Comparison of ENCODE assay signal across 16 cellular contexts in genomic region chr15:67036775-67037555, GRCh38.
"Had no signal": no experiment of that assay in that cellular context is flagged by ENCODE, and none has a peak within 500 bp of the region (broad histone marks: within the 10 kb centered on the region; RNA-seq: fewer than 3 reads in every experiment).

No MANE protein-coding gene starts in this region.

- H3K36me3 ChIP-seq: colonic mucosa, esophagus squamous epithelium, heart left ventricle, left lung, uterus had no signal

- H3K9me3 ChIP-seq: colonic mucosa, esophagus squamous epithelium, heart left ventricle, left lung, mucosa of descending colon, testis, uterus had no signal

- H3K9me3 Mint-ChIP-seq: activated CD8-positive, alpha-beta T cell treated with anti-CD3 and anti-CD28 coated beads for 36 hours; natural killer cell treated with Interleukin-12 subunit alpha and Interleukin-12 subunit beta and Interleukin-15 and Interleukin-18, amount 100 ng/mL, for 72 hours; stimulated activated naive CD8-positive, alpha-beta T cell treated with anti-CD3 and anti-CD28 coated beads, Interleukin-15, amount 100 ng/mL, for 72 hours had no signal

- H3K4me3 ChIP-seq: colonic mucosa, esophagus squamous epithelium, heart left ventricle, left lung, mucosa of descending colon, testis, uterus had no signal

- H3K4me3 Mint-ChIP-seq: activated CD8-positive, alpha-beta T cell treated with anti-CD3 and anti-CD28 coated beads for 36 hours; natural killer cell treated with Interleukin-12 subunit alpha and Interleukin-12 subunit beta and Interleukin-15 and Interleukin-18, amount 100 ng/mL, for 72 hours; stimulated activated naive CD8-positive, alpha-beta T cell treated with anti-CD3 and anti-CD28 coated beads, Interleukin-15, amount 100 ng/mL, for 72 hours had no signal

- H3K27ac ChIP-seq: colonic mucosa, esophagus squamous epithelium, heart left ventricle, left lung, testis, uterus had no signal

- H3K27ac Mint-ChIP-seq: activated CD8-positive, alpha-beta T cell treated with anti-CD3 and anti-CD28 coated beads for 36 hours; natural killer cell treated with Interleukin-12 subunit alpha and Interleukin-12 subunit beta and Interleukin-15 and Interleukin-18, amount 100 ng/mL, for 72 hours; stimulated activated naive CD8-positive, alpha-beta T cell treated with anti-CD3 and anti-CD28 coated beads, Interleukin-15, amount 100 ng/mL, for 72 hours had no signal

- H3K27me3 Mint-ChIP-seq: stimulated activated naive CD8-positive, alpha-beta T cell treated with anti-CD3 and anti-CD28 coated beads, Interleukin-15, amount 100 ng/mL, for 72 hours had no signal

- H3K27me3 ChIP-seq: colonic mucosa, heart left ventricle, testis, uterus had no signal

- H3K36me3 Mint-ChIP-seq: natural killer cell treated with Interleukin-12 subunit alpha and Interleukin-12 subunit beta and Interleukin-15 and Interleukin-18, amount 100 ng/mL, for 72 hours had no signal

- ATAC-seq: activated CD8-positive, alpha-beta T cell treated with anti-CD3 and anti-CD28 coated beads for 36 hours; heart left ventricle; left lung; mucosa of descending colon; natural killer cell treated with Interleukin-12 subunit alpha and Interleukin-12 subunit beta and Interleukin-15 and Interleukin-18, amount 100 ng/mL, for 72 hours; stimulated activated naive CD8-positive, alpha-beta T cell treated with anti-CD3 and anti-CD28 coated beads, Interleukin-15, amount 100 ng/mL, for 72 hours had no signal

- DNase-seq: activated CD8-positive, alpha-beta memory T cell treated with anti-CD3 and anti-CD28 coated beads, Interleukin-2, amount 50 U/mL, for 48 hours; activated CD8-positive, alpha-beta T cell treated with anti-CD3 and anti-CD28 coated beads for 36 hours; activated naive CD4-positive, alpha-beta T cell treated with Interleukin-2 at 50 U/mL for 16 hours; caudate nucleus; colonic mucosa; esophagus squamous epithelium; heart left ventricle; islet precursor cell; left lung; mucosa of descending colon; stimulated activated CD4-positive, alpha-beta T cell treated with anti-CD3 and anti-CD28 coated beads, Interleukin-4, amount 100 ng/mL, for 4 hours; stimulated activated naive CD8-positive, alpha-beta T cell treated with anti-CD3 and anti-CD28 coated beads, Interleukin-15, amount 100 ng/mL, for 72 hours; testis; uterus had no signal

- FAIRE-seq: frontal cortex had no signal
